12 cellular contexts compared by ENCODE assay signal in the genomic region with DNA sequence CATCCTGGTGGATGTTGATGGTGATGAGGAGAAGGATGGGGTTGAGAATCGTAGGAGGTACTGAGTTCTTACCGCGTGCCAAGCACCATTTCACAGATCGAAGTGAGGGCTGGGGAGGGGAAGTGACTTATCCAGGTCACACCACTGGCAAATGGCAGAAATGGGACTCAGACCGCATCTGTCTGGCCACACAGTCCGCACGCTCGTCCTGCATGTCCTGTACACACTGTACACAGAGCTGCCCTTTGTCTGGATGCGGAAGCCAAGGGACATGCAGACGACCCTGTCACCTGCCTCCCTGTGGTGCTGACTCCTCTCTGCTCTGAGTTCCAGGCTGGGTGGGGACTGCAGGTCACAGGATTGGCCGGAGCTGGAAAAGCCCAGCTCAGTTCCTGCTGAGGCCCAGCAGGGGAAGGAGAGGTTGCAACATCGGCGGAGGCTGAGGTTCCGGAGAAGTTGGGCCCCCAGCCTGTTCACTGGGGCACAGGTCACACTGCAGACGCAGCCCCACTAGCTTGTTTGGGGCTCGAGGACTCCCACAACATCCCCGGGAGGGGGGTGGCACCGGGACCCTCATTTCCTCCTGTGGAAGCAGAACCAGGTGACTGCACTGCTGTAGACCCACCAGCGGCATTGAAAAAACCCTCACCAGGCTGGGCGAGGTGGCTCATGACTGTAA.
A peak's percentile ranks its signal among the peaks of the same experiment; 100 is the strongest.
DNase-seq lines count a peak whose midpoint lies in the region; ATAC-seq and TF ChIP-seq lines count a peak whose summit lies in the region.
"Had no signal": no experiment of that assay in that cellular context is flagged by ENCODE, and none has a peak within 500 bp of the region (broad histone marks: within the 10 kb centered on the region; RNA-seq: fewer than 3 reads in every experiment).

No MANE protein-coding gene starts in this region.

- H2BK120ac ChIP-seq in IMR-90 (ENCODE audit: low read depth, low read length): no peak overlapping the region; the same call in 1 of the 2 replicates

- peaks cover 12% of the 10 kb centered on the region for H3K4me1 ChIP-seq in IMR-90 (ENCODE audit: control insufficient read depth, insufficient read depth, low read length)
- H3K4me1 ChIP-seq in sigmoid colon: peaks cover 0 to 4% (median 0%) of the 10 kb centered on the region in 4 donors
- no peaks in the 10 kb centered on the region for H3K4me1 ChIP-seq in A673 (ENCODE audit: insufficient read depth, low read length, poor library complexity, severe bottlenecking)

- peak overlapping the region; percentile 3 for H2AFZ ChIP-seq in IMR-90 (replicated peaks; ENCODE audit: low read length, poor library complexity)

- peaks cover 16% of the 10 kb centered on the region for H3K9me1 ChIP-seq in IMR-90 (ENCODE audit: insufficient read depth, low read length)

- 82% methylated on average over 4 of the region's 20 CpGs; no CpG with 5 or more reads in 1 of the 2 experiments for WGBS in IMR-90 (ENCODE audit: extremely low coverage in 2 of 2, insufficient read length in 1 of 2), 2 experiments
- WGBS in sigmoid colon, 2 donors: 59 to 62% methylated on average over 20 of the region's 20 CpGs

- H3K27me3 ChIP-seq in IMR-90 (ENCODE audit: control insufficient read depth, insufficient read depth, low read length) (no peaks in the 10 kb centered on the region), sigmoid colon (no peaks in the 10 kb centered on the region), A673 (replicated peaks; ENCODE audit: insufficient read depth, low read depth, low read length, poor library complexity) (no peaks in the 10 kb centered on the region)

- H3K36me3 ChIP-seq in IMR-90 (ENCODE audit: control insufficient read depth, insufficient read depth, low read length) (no peaks in the 10 kb centered on the region), sigmoid colon (no peaks in the 10 kb centered on the region), A673 (ENCODE audit: insufficient read depth, low read length, poor library complexity, severe bottlenecking) (no peaks in the 10 kb centered on the region)

- H3K14ac ChIP-seq in IMR-90 (replicated peaks; ENCODE audit: low read depth, low read length): no peak overlapping the region

- H3K9ac ChIP-seq in IMR-90 (ENCODE audit: low read depth, low read length): no peak overlapping the region

- DNase-seq in IMR-90 (no peak), choroid plexus epithelial cell (ENCODE audit: low read depth) (peak; percentile 82), left colon (peak in 1 of 2 donors; percentile 71), sigmoid colon (peak; percentile 91), A673 (ENCODE audit: low spot score) (no peak), NK-92 (lab: John Stamatoyannopoulos, UW; ENCODE audit: unreplicated experiment) (no peak)
- DNase-seq: activated CD4-positive, alpha-beta memory T cell treated with anti-CD3 and anti-CD28 coated beads, Interleukin-2, amount 10 ng/mL, durations not matched to agents 7 days and 5 days; cerebellar nuclear complex; H9; mammary epithelial cell had no signal

- TF ChIP-seq RAD21 in IMR-90 (IDR thresholded peaks at IDR 0.05; ENCODE audit: low read length): no peak

- dilution Hi-C loops in IMR-90 (cut with HindIII; ENCODE audit: low sequenced_read_pairs, unreplicated experiment): no loop called here

- CTCF ChIA-PET in IMR-90 (lab: Yijun Ruan, JAX): no interaction called here
- CTCF ChIA-PET in A673 (lab: Charles Lee): no interaction called here

- no peak overlapping the region for H2BK20ac ChIP-seq in IMR-90 (ENCODE audit: low read depth, low read length)

- peak overlapping the region; percentile 61 for H2AK9ac ChIP-seq in IMR-90 (replicated peaks; ENCODE audit: low read depth, low read length, poor library complexity)

- H3K27ac ChIP-seq in IMR-90 (ENCODE audit: insufficient read depth, low read length) (0 out of 2 replicates have a peak overlapping the region, but pooled peaks have one; percentile 10), sigmoid colon (peak overlapping the region; percentile 47 to 61 (median 57)), A673 (ENCODE audit: low read depth, low read length, poor library complexity, severe bottlenecking) (no peak overlapping the region)

- TF ChIP-seq POLR2A in IMR-90 (IDR thresholded peaks at IDR 0.05; ENCODE audit: low read depth, low read length) (no peak), sigmoid colon (IDR thresholded peaks at IDR 0.05) (no peak)

- BruUV-seq in IMR-90 (replicated peaks; lab: Mats Ljungman, UMichigan) (no TSS peak), A673 (replicated peaks; lab: Mats Ljungman, UMichigan) (no TSS peak)

- in situ Hi-C loops in IMR-90 (cut with MboI; ENCODE audit: low sequenced_read_pairs): no loop called here

- H3K56ac ChIP-seq in IMR-90 (ENCODE audit: extremely low read depth, insufficient read depth, low read length): no peak overlapping the region

- H4K91ac ChIP-seq in IMR-90 (ENCODE audit: insufficient read depth, low read depth, low read length): no peak overlapping the region

- intact Hi-C loops in IMR-90 (cut with micrococcal nuclease): no loop called here
- intact Hi-C loops in left colon (cut with DNase I, micrococcal nuclease): no loop called here
- intact Hi-C loops in sigmoid colon (cut with DNase I): no loop called here
- intact Hi-C loops in A673 (cut with micrococcal nuclease; ENCODE audit: unreplicated experiment): no loop called here

- H3K23ac ChIP-seq in IMR-90 (ENCODE audit: low read depth, low read length): no peak overlapping the region

- H3K79me1 ChIP-seq in IMR-90 (ENCODE audit: low read depth in 1 of 2, low read length in 2 of 2): peaks cover 0 to 11% of the 10 kb centered on the region in 2 experiments; a peak in 2 of 4 replicates

- no peaks in the 10 kb centered on the region for H4K20me1 ChIP-seq in IMR-90 (ENCODE audit: insufficient read depth, low read length)

- no peak overlapping the region for H2BK5ac ChIP-seq in IMR-90 (ENCODE audit: low read depth, low read length, poor library complexity, severe bottlenecking)

- no peak overlapping the region for H3K18ac ChIP-seq in IMR-90 (ENCODE audit: low read depth, low read length)

- H4K5ac ChIP-seq in IMR-90 (ENCODE audit: low read depth, low read length): 0 out of 2 replicates have a peak overlapping the region, but pooled peaks have one; percentile 34

- H3K4me2 ChIP-seq in IMR-90 (ENCODE audit: low read depth, low read length): no peak overlapping the region

- H3K4me3 ChIP-seq in IMR-90 (ENCODE audit: insufficient read depth, low read depth, low read length) (no peak overlapping the region), choroid plexus epithelial cell (ENCODE audit: low read depth, low read length) (no peak overlapping the region), sigmoid colon (no peak overlapping the region), A673 (ENCODE audit: low read depth, low read length, poor library complexity, severe bottlenecking) (no peak overlapping the region)

- H3K4ac ChIP-seq in IMR-90 (ENCODE audit: low read depth, low read length): peak overlapping the region; percentile 60

- no peak overlapping the region; a peak in 1 of 4 replicates for H4K8ac ChIP-seq in IMR-90 (ENCODE audit: low read depth in 2 of 2, low read length in 2 of 2)

- H2AK5ac ChIP-seq in IMR-90 (ENCODE audit: low read depth, low read length): peak overlapping the region; percentile 72

- TF ChIP-seq CTCF in IMR-90 (conservative IDR thresholded peaks at IDR 0.05; ENCODE audit: low read depth, low read length) (no peak), choroid plexus epithelial cell (conservative IDR thresholded peaks at IDR 0.05; ENCODE audit: low read depth, low read length) (peak; percentile 41), sigmoid colon (IDR thresholded peaks at IDR 0.05) (no peak), A673 (conservative IDR thresholded peaks at IDR 0.05; ENCODE audit: low read depth, low read length) (no peak)

- H3K9me3 ChIP-seq in IMR-90 (ENCODE audit: control insufficient read depth, insufficient read depth, low read length) (no peaks in the 10 kb centered on the region), sigmoid colon (no peaks in the 10 kb centered on the region), A673 (ENCODE audit: low read depth, low read length, poor library complexity, severe bottlenecking) (no peaks in the 10 kb centered on the region)

- ATAC-seq in IMR-90 (ENCODE audit: low read depth) (no peak; the same call in 1 of the 2 replicates), left colon (peak; percentile 26), GM19467 (IDR thresholded peaks at IDR 0.05; ENCODE audit: unreplicated experiment) (no peak), HG03097 (IDR thresholded peaks at IDR 0.05; ENCODE audit: low FRiP score, unreplicated experiment) (no peak)

- no peak overlapping the region for H2BK15ac ChIP-seq in IMR-90 (ENCODE audit: low read depth, low read length)

- POLR2A ChIA-PET in IMR-90 (lab: Charles Lee; ENCODE audit: unreplicated experiment): no interaction called here
- POLR2A ChIA-PET in A673 (lab: Charles Lee; ENCODE audit: low non-redundant PET): no interaction called here

- peak in 1 of 4 donors; percentile 7 for TF ChIP-seq EP300 in sigmoid colon (IDR thresholded peaks at IDR 0.05)

TF ChIP-seq in IMR-90, 13 proteins besides CTCF, POLR2A, EP300 and RAD21:
- TF ChIP-seq BHLHE40 (IDR thresholded peaks at IDR 0.05; ENCODE audit: low read depth, low read length) (no peak), CEBPB (IDR thresholded peaks at IDR 0.05; ENCODE audit: low read depth, low read length) (peak; percentile 25; the same call in 1 of the 2 replicates), MXI1 (IDR thresholded peaks at IDR 0.05; ENCODE audit: borderline replicate concordance, low read depth, low read length) (no peak), MAZ (IDR thresholded peaks at IDR 0.05; ENCODE audit: borderline replicate concordance, low read depth, low read length) (no peak), RCOR1 (IDR thresholded peaks at IDR 0.05; ENCODE audit: insufficient replicate concordance, low read length) (no peak)

Comparison
In these comparisons a context has a peak if more than half of its experiments do, and no peak if none do; other contexts are left out.
1. DNase-seq: peak in choroid plexus epithelial cell (single experiment) and sigmoid colon (single experiment); none in IMR-90 (single experiment), A673 (single experiment) and NK-92 (single experiment).